ENCODE assay signal across 23 cellular contexts in the genomic region with DNA sequence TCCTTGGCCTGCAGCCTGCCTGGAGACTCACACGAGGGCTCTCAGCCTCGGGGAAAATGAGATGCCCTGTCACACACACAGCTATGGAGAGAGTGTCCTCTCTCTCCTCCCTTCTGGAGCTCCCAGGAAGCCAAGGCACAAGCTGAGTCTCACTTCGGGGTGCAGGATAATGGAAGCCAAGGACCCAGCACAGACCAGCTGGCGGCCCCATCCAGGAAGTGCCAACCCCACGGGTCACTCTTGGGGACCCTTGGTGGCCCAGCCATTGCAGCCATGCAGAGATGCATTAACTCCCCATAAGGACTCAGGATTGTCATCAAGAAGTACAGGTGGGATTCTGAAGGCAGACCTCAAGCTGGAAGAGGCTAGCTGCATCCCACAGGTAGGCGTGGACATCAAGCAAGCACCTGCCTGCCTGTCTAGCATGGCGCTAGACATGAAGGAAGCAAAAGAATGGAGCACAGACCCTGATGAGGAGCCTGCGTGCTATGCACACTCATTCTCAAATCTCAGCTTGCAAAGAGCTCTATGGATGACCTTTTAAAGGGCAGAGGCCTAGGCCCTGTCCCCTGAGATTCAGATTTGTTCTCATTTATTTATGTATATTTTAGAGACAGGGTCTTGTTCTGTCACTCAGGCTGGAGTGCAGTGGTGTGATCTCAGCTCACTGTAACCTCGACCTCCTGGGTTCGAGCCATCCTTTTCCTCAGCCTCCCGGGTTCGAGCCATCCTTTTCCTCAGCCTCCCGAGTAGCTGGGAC.
"Had no signal": no experiment of that assay in that cellular context is flagged by ENCODE, and none has a peak within 500 bp of the region (broad histone marks: within the 10 kb centered on the region; RNA-seq: fewer than 3 reads in every experiment).

No MANE protein-coding gene starts in this region.

- H3K27ac Mint-ChIP-seq: activated naive CD4-positive, alpha-beta T cell treated with anti-CD3 and anti-CD28 coated beads, Interleukin-2, amount 10 ng/mL, durations not matched to agents 7 days and 5 days; activated T-helper 2 cell treated with anti-CD3 and anti-CD28 coated beads, Interferon-gamma antibody, Interleukin-2, Interleukin-4, amounts not matched to agents 10 μg/mL and 5 μg/mL and 100 μg/mL, durations not matched to agents 14 hours and 24 hours and 36 hours; dendritic cell treated with granulocyte-macrophage colony-stimulating factor and Interleukin-4, amounts not matched to agents 40 ng/mL and 50 ng/mL, for 4 days; memory B cell; nephron progenitor cell; stimulated activated memory B cell treated with anti-CD40 and anti-IgM and Interleukin-4, amounts not matched to agents 10 μg/mL and 1 μg/mL and 100 μg/mL, for 72 hours; type B pancreatic cell had no signal

- H3K9me3 Mint-ChIP-seq: activated naive CD4-positive, alpha-beta T cell treated with anti-CD3 and anti-CD28 coated beads, Interleukin-2, amount 10 ng/mL, durations not matched to agents 7 days and 5 days; activated T-cell treated with anti-CD3 and anti-CD28 coated beads, Interleukin-2, amount 50 U/mL, for 4 hours; activated T-helper 2 cell treated with anti-CD3 and anti-CD28 coated beads, Interferon-gamma antibody, Interleukin-2, Interleukin-4, amounts not matched to agents 10 μg/mL and 5 μg/mL and 100 μg/mL, durations not matched to agents 14 hours and 24 hours and 36 hours; dendritic cell treated with granulocyte-macrophage colony-stimulating factor and Interleukin-4, amounts not matched to agents 40 ng/mL and 50 ng/mL, for 4 days; memory B cell; nephron progenitor cell; stimulated activated memory B cell treated with anti-CD40 and anti-IgM and Interleukin-4, amounts not matched to agents 10 μg/mL and 1 μg/mL and 100 μg/mL, for 72 hours had no signal

- H2AFZ ChIP-seq: hepatocyte had no signal

- H3K27me3 ChIP-seq: body of pancreas, hepatocyte, sigmoid colon, stomach had no signal

- H3K36me3 Mint-ChIP-seq: activated naive CD4-positive, alpha-beta T cell treated with anti-CD3 and anti-CD28 coated beads, Interleukin-2, amount 10 ng/mL, durations not matched to agents 7 days and 5 days; memory B cell; stimulated activated memory B cell treated with anti-CD40 and anti-IgM and Interleukin-4, amounts not matched to agents 10 μg/mL and 1 μg/mL and 100 μg/mL, for 72 hours; type B pancreatic cell had no signal

- H3K36me3 ChIP-seq: sigmoid colon, stomach had no signal

- DNase-seq: activated CD4-positive, alpha-beta T cell treated with anti-CD3 and anti-CD28 coated beads for 1 hour; activated CD8-positive, alpha-beta memory T cell treated with anti-CD3 and anti-CD28 coated beads, Interleukin-2, amount 50 U/mL, for 4 hours; activated naive CD4-positive, alpha-beta T cell treated with anti-CD3 and anti-CD28 coated beads, Interleukin-2, amount 10 ng/mL, durations not matched to agents 7 days and 5 days; activated T-cell treated with anti-CD3 and anti-CD28 coated beads, Interleukin-2, amount 50 U/mL, for 4 hours; anterior cingulate cortex; body of pancreas; effector memory CD4-positive, alpha-beta T cell; foreskin melanocyte; glutamatergic neuron; left cardiac atrium; nephron progenitor cell; occipital lobe; sigmoid colon; stimulated activated CD4-positive, alpha-beta T cell treated with anti-CD3 and anti-CD28 coated beads, Interleukin-15, amount 100 ng/mL, for 24 hours; stomach; T-helper 9 cell had no signal

- H3K27me3 Mint-ChIP-seq: dendritic cell treated with granulocyte-macrophage colony-stimulating factor and Interleukin-4, amounts not matched to agents 40 ng/mL and 50 ng/mL, for 4 days; memory B cell; stimulated activated memory B cell treated with anti-CD40 and anti-IgM and Interleukin-4, amounts not matched to agents 10 μg/mL and 1 μg/mL and 100 μg/mL, for 72 hours; type B pancreatic cell had no signal

- H3K4me1 Mint-ChIP-seq: activated naive CD4-positive, alpha-beta T cell treated with anti-CD3 and anti-CD28 coated beads, Interleukin-2, amount 10 ng/mL, durations not matched to agents 7 days and 5 days; memory B cell; stimulated activated memory B cell treated with anti-CD40 and anti-IgM and Interleukin-4, amounts not matched to agents 10 μg/mL and 1 μg/mL and 100 μg/mL, for 72 hours had no signal

- H3K9me3 ChIP-seq: body of pancreas, sigmoid colon, stomach had no signal

- H3K4me3 ChIP-seq: body of pancreas, hepatocyte, sigmoid colon, smooth muscle cell, stomach had no signal

- H3K27ac ChIP-seq: body of pancreas, hepatocyte had no signal

- H3K4me3 Mint-ChIP-seq: activated naive CD4-positive, alpha-beta T cell treated with anti-CD3 and anti-CD28 coated beads, Interleukin-2, amount 10 ng/mL, durations not matched to agents 7 days and 5 days; activated T-cell treated with anti-CD3 and anti-CD28 coated beads, Interleukin-2, amount 50 U/mL, for 4 hours; dendritic cell treated with granulocyte-macrophage colony-stimulating factor and Interleukin-4, amounts not matched to agents 40 ng/mL and 50 ng/mL, for 4 days; memory B cell; nephron progenitor cell; stimulated activated memory B cell treated with anti-CD40 and anti-IgM and Interleukin-4, amounts not matched to agents 10 μg/mL and 1 μg/mL and 100 μg/mL, for 72 hours; type B pancreatic cell had no signal

- H3K4me2 ChIP-seq: hepatocyte, smooth muscle cell had no signal
